In the genomic region with DNA sequence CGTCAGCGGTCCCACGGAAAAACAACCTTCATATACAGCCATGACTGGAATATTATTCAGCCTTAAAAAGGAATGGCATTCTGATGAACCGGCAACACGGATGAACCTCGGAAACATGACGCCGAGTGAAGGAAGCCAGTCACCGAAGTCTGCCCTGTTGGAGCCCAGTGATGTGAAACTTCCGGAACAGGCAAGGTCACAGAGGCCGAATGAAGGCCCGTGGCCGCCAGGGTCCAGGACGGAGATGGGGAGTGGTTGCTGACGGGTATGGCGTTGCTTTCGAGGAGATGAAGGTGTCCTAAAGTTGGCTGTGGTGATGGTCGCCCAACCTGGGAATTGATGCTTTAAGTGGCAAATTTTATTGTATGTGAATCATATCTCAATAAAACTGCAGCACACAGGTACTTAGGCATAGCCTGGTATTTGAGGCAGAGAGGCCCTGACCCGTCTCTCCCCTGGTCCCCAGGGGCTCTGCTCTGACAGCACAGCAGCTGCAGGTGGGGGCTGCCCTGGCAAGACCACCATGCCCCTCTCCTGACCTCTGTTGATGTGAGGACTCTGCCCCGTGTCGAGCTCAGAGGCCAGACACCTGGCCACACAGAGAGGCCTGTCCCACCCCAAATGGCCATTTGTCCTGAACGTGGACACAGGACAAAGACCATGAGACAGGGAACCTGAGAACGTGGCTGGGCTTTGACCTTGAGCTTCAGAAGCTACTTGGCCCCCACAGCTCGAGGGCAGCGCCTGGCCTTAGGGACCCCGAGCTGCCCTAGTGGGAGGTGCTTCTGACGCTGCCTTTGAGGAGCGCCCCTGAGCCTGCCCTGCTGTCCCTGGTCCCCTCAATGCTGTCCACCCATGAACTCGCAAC, we compare ENCODE assay signal across 25 cellular contexts.
"Had no signal": no experiment of that assay in that cellular context is flagged by ENCODE, and none has a peak within 500 bp of the region (broad histone marks: within the 10 kb centered on the region; RNA-seq: fewer than 3 reads in every experiment).

No MANE protein-coding gene starts in this region.

- DNase-seq: cerebellar nuclear complex; colonic mucosa; dermis blood vessel endothelial cell; esophagus squamous epithelium; foreskin fibroblast; glutamatergic neuron; islet precursor cell; mesenchymal stem cell; midbrain; naive B cell; nucleus accumbens; stimulated activated CD4-positive, alpha-beta T cell treated with anti-CD3 and anti-CD28 coated beads, Interleukin-15, amount 100 ng/mL, for 24 hours; stimulated activated CD4-positive, alpha-beta T cell treated with anti-CD3 and anti-CD28 coated beads, Interleukin-1b, Interleukin-23, amount 100 ng/mL, for 48 hours; stimulated activated CD4-positive, alpha-beta T cell treated with anti-CD3 and anti-CD28 coated beads, Interleukin-4, amount 100 ng/mL, for 4 hours; stimulated activated naive B cell treated with anti-CD40 and anti-IgM and Interleukin-4, amounts not matched to agents 10 μg/mL and 1 μg/mL and 100 μg/mL, for 72 hours; stimulated activated naive CD8-positive, alpha-beta T cell treated with anti-CD3 and anti-CD28 coated beads, Interleukin-15, amount 100 ng/mL, for 72 hours; substantia nigra; transverse colon had no signal

- H3K9me3 ChIP-seq: colonic mucosa, esophagus squamous epithelium, gastroesophageal sphincter, pancreas, prostate gland, right lobe of liver, thoracic aorta, transverse colon had no signal

- H3K4me3 ChIP-seq: colonic mucosa, esophagus squamous epithelium, gastroesophageal sphincter, left lung, lung, pancreas, prostate gland, right lobe of liver, thoracic aorta, transverse colon had no signal

- H3K36me3 ChIP-seq: colonic mucosa, esophagus squamous epithelium, gastroesophageal sphincter, left lung, pancreas, prostate gland, right lobe of liver, thoracic aorta, transverse colon had no signal

- ATAC-seq: gastroesophageal sphincter; left lung; pancreas; right lobe of liver; stimulated activated naive B cell treated with anti-CD40 and anti-IgM and Interleukin-4, amounts not matched to agents 10 μg/mL and 1 μg/mL and 100 μg/mL, for 72 hours; stimulated activated naive CD8-positive, alpha-beta T cell treated with anti-CD3 and anti-CD28 coated beads, Interleukin-15, amount 100 ng/mL, for 72 hours had no signal

- H3K4me1 ChIP-seq: colonic mucosa, esophagus squamous epithelium, gastroesophageal sphincter, left lung, pancreas, prostate gland, right lobe of liver, transverse colon had no signal

- H3K27ac ChIP-seq: colonic mucosa, esophagus squamous epithelium, gastroesophageal sphincter, left lung, pancreas, prostate gland, right lobe of liver, thoracic aorta, transverse colon had no signal

- H3K27me3 ChIP-seq: colonic mucosa, esophagus squamous epithelium, left lung, pancreas, right lobe of liver, transverse colon had no signal
